ENCODE assay signal across 8 cellular contexts in genomic region chr6:3742426-3743344, GRCh38. TPM values are rescaled to one million over a fixed set of nuclear protein-coding genes. Genes with fewer than 3 reads are reported as not detected.
A peak's percentile ranks its signal among the peaks of the same experiment; 100 is the strongest.
DNase-seq lines count a peak whose midpoint lies in the region; ATAC-seq, FAIRE-seq and TF ChIP-seq lines count a peak whose summit lies in the region.

No MANE protein-coding gene starts in this region.

- peak; percentile 65 for ATAC-seq in HG03135 (IDR thresholded peaks at IDR 0.05; ENCODE audit: unreplicated experiment)

- H3K36me3 ChIP-seq in A673 (ENCODE audit: insufficient read depth, low read length, poor library complexity, severe bottlenecking), result no peaks in the 10 kb centered on the region

- H3K27me3 ChIP-seq in A673 (replicated peaks; ENCODE audit: insufficient read depth, low read depth, low read length, poor library complexity), result no peaks in the 10 kb centered on the region
- H3K27me3 ChIP-seq in dorsolateral prefrontal cortex, result no peaks in the 10 kb centered on the region

- CTCF ChIA-PET in A673 (lab: Charles Lee), result interaction anchor here (2.1 kb wide), 1 partner anchor 236 kb away, joined by 11 read pairs; no protein-coding TSS in a partner anchor

- H3K27ac ChIP-seq in A673 (ENCODE audit: low read depth, low read length, poor library complexity, severe bottlenecking), result peak overlapping the region; percentile 25
- H3K27ac ChIP-seq in dorsolateral prefrontal cortex, result peak overlapping the region in 56 of 59 donors; percentile 0 to 82 (median 62)

- DNase-seq in A673 (ENCODE audit: low spot score) (peak; percentile 74), GM18507 (ENCODE audit: extremely low spot score, insufficient read length, low read depth) (peak; percentile 68), NCI-H774 (lab: John Stamatoyannopoulos, UW) (peak; percentile 77), dorsolateral prefrontal cortex (peak; percentile 73 to 92 (median 85)), medulla oblongata (ENCODE audit: extremely low spot score) (peak; percentile 88)
- DNase-seq in activated CD4-positive, alpha-beta T cell treated with anti-CD3 and anti-CD28 coated beads, Interleukin-2, amount 50 U/mL, for 4 hours, result peak; percentile 87 to 94
- peak; percentile 75 to 89 (median 85) for DNase-seq in stimulated activated CD4-positive, alpha-beta T cell treated with anti-CD3 and anti-CD28 coated beads, TNF-alpha, amount 100 ng/mL, for 48 hours (ENCODE audit: low read depth in 3 of 3)

- TF ChIP-seq CTCF in A673 (conservative IDR thresholded peaks at IDR 0.05; ENCODE audit: low read depth, low read length) (peak; percentile 95), dorsolateral prefrontal cortex (IDR thresholded peaks at IDR 0.05 in 54 of 56, conservative IDR thresholded peaks at IDR 0.05 in 2 of 56; ENCODE audit: low read depth in 1 of 56, partially characterized antibody in 56 of 56) (peak; percentile 93 to 100 (median 98))

- intact Hi-C loops in A673 (cut with micrococcal nuclease; ENCODE audit: unreplicated experiment) (loop anchor here (1.0 to 10.0 kb wide), 6 partner anchors 191 to 472 kb away; no protein-coding TSS in a partner anchor), dorsolateral prefrontal cortex (cut with DNase I) (loop anchor here (2.0 to 10.0 kb wide), 4 partner anchors 106 to 412 kb away; partner anchors contain the start of gene FAM50B (in 1 of the 2))

- peaks cover 20% of the 10 kb centered on the region for H3K4me1 ChIP-seq in A673 (ENCODE audit: insufficient read depth, low read length, poor library complexity, severe bottlenecking)

- BruUV-seq in A673 (replicated peaks; lab: Mats Ljungman, UMichigan), result no TSS peak

- POLR2A ChIA-PET in A673 (lab: Charles Lee; ENCODE audit: low non-redundant PET), result no interaction called here

- H3K4me3 ChIP-seq in A673 (ENCODE audit: low read depth, low read length, poor library complexity, severe bottlenecking) (no peak overlapping the region), dorsolateral prefrontal cortex (peak overlapping the region in 55 of 59 donors; percentile 1 to 59 (median 31))

- no peaks in the 10 kb centered on the region for H3K9me3 ChIP-seq in A673 (ENCODE audit: low read depth, low read length, poor library complexity, severe bottlenecking)

- peak; percentile 89 for FAIRE-seq in GM18507 (lab: Jason Lieb, UNC)

RNA-seq across cellular contexts. Expression of gene PXDC1, which starts 8.8 kb away (rescaled TPM):
- 5.2 and 7.1 TPM in 2 replicates for total RNA-seq in A673 (2021)
- 10 to 100 TPM in 115 of 120 experiments, 1 to 10 TPM in 5; 8.4 to 47.3 (median 17.5) TPM for total RNA-seq in dorsolateral prefrontal cortex
